ENCODE assay signal across 10 cellular contexts in genomic region chr14:105192866-105193731, GRCh38. TPM values are rescaled to one million over a fixed set of nuclear protein-coding genes. Genes with fewer than 3 reads are reported as not detected.
DNase-seq lines count a peak whose midpoint lies in the region; ATAC-seq and TF ChIP-seq lines count a peak whose summit lies in the region.
"Had no signal": no experiment of that assay in that cellular context is flagged by ENCODE, and none has a peak within 500 bp of the region (broad histone marks: within the 10 kb centered on the region; RNA-seq: fewer than 3 reads in every experiment).

No MANE protein-coding gene starts in this region.

- H3K9me3 ChIP-seq in gastroesophageal sphincter: peaks cover 0 to 5% (median 0%) of the 10 kb centered on the region in 3 donors

- peaks cover 89% of the 10 kb centered on the region for H3K27me3 ChIP-seq in gastroesophageal sphincter

- WGBS in gastroesophageal sphincter (ENCODE audit: low coverage in 1 of 2), 2 donors: 40% methylated on average over 1 of the region's 29 CpGs; no CpG with 5 or more reads in 1 of the 2 donors

- H3K36me3 ChIP-seq in gastroesophageal sphincter: no peaks in the 10 kb centered on the region

- ATAC-seq in activated CD8-positive, alpha-beta T cell treated with anti-CD3 and anti-CD28 coated beads for 36 hours: peak; percentile 65
- ATAC-seq in gastroesophageal sphincter (peak; percentile 9), HG02840 (IDR thresholded peaks at IDR 0.05; ENCODE audit: low FRiP score, unreplicated experiment) (no peak), HG03139 (IDR thresholded peaks at IDR 0.05; ENCODE audit: unreplicated experiment) (no peak)
- peak; percentile 41 for ATAC-seq in stimulated activated naive CD8-positive, alpha-beta T cell treated with anti-CD3 and anti-CD28 coated beads, Interleukin-15, Interleukin-2, amounts not matched to agents 100 U/mL and 50 U/mL, for 24 hours

- CTCF ChIA-PET in activated CD8-positive, alpha-beta T cell treated with anti-CD3 and anti-CD28 coated beads for 36 hours (lab: Charles Lee): interaction anchor here (0.9 to 2.6 kb wide), 3 partner anchors 11 to 158 kb away, joined by 3 to 10 read pairs (median 7); no protein-coding TSS in a partner anchor

- DNase-seq in activated T-cell treated with anti-CD3 and anti-CD28 coated beads, Interleukin-2, amount 50 U/mL, for 24 hours: peak; percentile 54
- DNase-seq in activated T-cell treated with anti-CD3 and anti-CD28 coated beads, Interleukin-2, amount 50 U/mL, for 1 hour: no peak
- DNase-seq in activated CD8-positive, alpha-beta T cell treated with anti-CD3 and anti-CD28 coated beads for 36 hours: peak; percentile 66
- peak; percentile 47 for DNase-seq in stimulated activated naive CD8-positive, alpha-beta T cell treated with anti-CD3 and anti-CD28 coated beads, Interleukin-15, Interleukin-2, amounts not matched to agents 100 U/mL and 50 U/mL, for 24 hours
- DNase-seq in NCI-H1105 (lab: John Stamatoyannopoulos, UW): no peak
- DNase-seq: NCI-H345 had no signal

- POLR2A ChIA-PET in activated CD8-positive, alpha-beta T cell treated with anti-CD3 and anti-CD28 coated beads for 36 hours (lab: Charles Lee): interaction anchor here (0.7 to 0.9 kb wide), 2 partner anchors 8 to 10 kb away, joined by 3 read pairs; no protein-coding TSS in a partner anchor

- H3K4me1 Mint-ChIP-seq in activated T-cell treated with anti-CD3 and anti-CD28 coated beads, Interleukin-2, amount 50 U/mL, for 24 hours (ENCODE audit: low read depth): peaks cover 36% of the 10 kb centered on the region
- peaks cover 28% of the 10 kb centered on the region for H3K4me1 Mint-ChIP-seq in activated CD8-positive, alpha-beta T cell treated with anti-CD3 and anti-CD28 coated beads for 36 hours (ENCODE audit: low read depth)

- TF ChIP-seq EP300 in gastroesophageal sphincter (IDR thresholded peaks at IDR 0.05): no peak

- peaks cover 1% of the 10 kb centered on the region for H3K9me3 Mint-ChIP-seq in activated T-cell treated with anti-CD3 and anti-CD28 coated beads, Interleukin-2, amount 50 U/mL, for 24 hours
- H3K9me3 Mint-ChIP-seq in activated CD8-positive, alpha-beta T cell treated with anti-CD3 and anti-CD28 coated beads for 36 hours: peaks cover 3% of the 10 kb centered on the region

- peaks cover 0 to 55% (median 21%) of the 10 kb centered on the region in 3 donors for H3K4me1 ChIP-seq in gastroesophageal sphincter

- H3K4me3 ChIP-seq in gastroesophageal sphincter: no peak overlapping the region

- intact Hi-C loops in activated CD8-positive, alpha-beta T cell treated with anti-CD3 and anti-CD28 coated beads for 36 hours (cut with micrococcal nuclease): no loop called here

- H3K4me3 Mint-ChIP-seq in activated T-cell treated with anti-CD3 and anti-CD28 coated beads, Interleukin-2, amount 50 U/mL, for 24 hours: no peak overlapping the region
- H3K4me3 Mint-ChIP-seq in activated CD8-positive, alpha-beta T cell treated with anti-CD3 and anti-CD28 coated beads for 36 hours: peak overlapping the region; percentile 7

- TF ChIP-seq CTCF in activated CD8-positive, alpha-beta T cell treated with anti-CD3 and anti-CD28 coated beads for 36 hours (IDR thresholded peaks at IDR 0.05): no peak
- TF ChIP-seq CTCF in gastroesophageal sphincter (IDR thresholded peaks at IDR 0.05): no peak

- peak overlapping the region; percentile 33 for H3K27ac Mint-ChIP-seq in activated T-cell treated with anti-CD3 and anti-CD28 coated beads, Interleukin-2, amount 50 U/mL, for 24 hours
- H3K27ac Mint-ChIP-seq in activated CD8-positive, alpha-beta T cell treated with anti-CD3 and anti-CD28 coated beads for 36 hours: peak overlapping the region; percentile 61

- peak overlapping the region in 3 of 4 donors; percentile 21 to 62 (median 24) for H3K27ac ChIP-seq in gastroesophageal sphincter
- H3K27ac ChIP-seq: C4-2B had no signal

- peaks cover 35% of the 10 kb centered on the region for H3K27me3 Mint-ChIP-seq in activated T-cell treated with anti-CD3 and anti-CD28 coated beads, Interleukin-2, amount 50 U/mL, for 24 hours
- peaks cover 14% of the 10 kb centered on the region for H3K27me3 Mint-ChIP-seq in activated CD8-positive, alpha-beta T cell treated with anti-CD3 and anti-CD28 coated beads for 36 hours

- no peak for TF ChIP-seq POLR2A in gastroesophageal sphincter (IDR thresholded peaks at IDR 0.05)

- H3K36me3 Mint-ChIP-seq in activated T-cell treated with anti-CD3 and anti-CD28 coated beads, Interleukin-2, amount 50 U/mL, for 24 hours (ENCODE audit: low read depth): no peaks in the 10 kb centered on the region
- H3K36me3 Mint-ChIP-seq in activated CD8-positive, alpha-beta T cell treated with anti-CD3 and anti-CD28 coated beads for 36 hours (ENCODE audit: low read depth): no peaks in the 10 kb centered on the region

RNA-seq across cellular contexts. Expression of gene NUDT14, which starts 12.0 kb away (rescaled TPM):
- total RNA-seq in activated CD8-positive, alpha-beta T cell treated with anti-CD3 and anti-CD28 coated beads for 36 hours: 1 to 10 TPM; 9.3 to 9.7 TPM
- total RNA-seq in gastroesophageal sphincter: 1 to 10 TPM; 3.4 to 8.4 (median 4.6) TPM

RNA-seq across cellular contexts. Expression of gene JAG2, which starts 24.5 kb away (rescaled TPM):
- total RNA-seq in activated CD8-positive, alpha-beta T cell treated with anti-CD3 and anti-CD28 coated beads for 36 hours: 1 to 10 TPM; 3.6 to 4.1 TPM
- total RNA-seq in gastroesophageal sphincter: 10 to 100 TPM in 3 of 4 donors, 1 to 10 TPM in 1; 3.7 to 18.8 (median 14.5) TPM

RNA-seq across cellular contexts. Expression of gene BTBD6, which starts 55.2 kb away (rescaled TPM):
- 10 to 100 TPM; 24.7 to 26.7 TPM for total RNA-seq in activated CD8-positive, alpha-beta T cell treated with anti-CD3 and anti-CD28 coated beads for 36 hours
- total RNA-seq in gastroesophageal sphincter: 10 to 100 TPM; 50.9 to 80.7 (median 66.1) TPM

Comparison
In these comparisons a context has a peak if more than half of its experiments do, and no peak if none do; other contexts are left out.
1. DNase-seq: peak in activated T-cell treated with anti-CD3 and anti-CD28 coated beads, Interleukin-2, amount 50 U/mL, for 24 hours (single experiment), activated CD8-positive, alpha-beta T cell treated with anti-CD3 and anti-CD28 coated beads for 36 hours (single experiment) and stimulated activated naive CD8-positive, alpha-beta T cell treated with anti-CD3 and anti-CD28 coated beads, Interleukin-15, Interleukin-2, amounts not matched to agents 100 U/mL and 50 U/mL, for 24 hours (single experiment); none in activated T-cell treated with anti-CD3 and anti-CD28 coated beads, Interleukin-2, amount 50 U/mL, for 1 hour (single experiment) and NCI-H1105 (single experiment).
2. ATAC-seq: peak in activated CD8-positive, alpha-beta T cell treated with anti-CD3 and anti-CD28 coated beads for 36 hours (single experiment), gastroesophageal sphincter (single experiment) and stimulated activated naive CD8-positive, alpha-beta T cell treated with anti-CD3 and anti-CD28 coated beads, Interleukin-15, Interleukin-2, amounts not matched to agents 100 U/mL and 50 U/mL, for 24 hours (single experiment); none in HG02840 (single experiment) and HG03139 (single experiment).